In the genomic region with DNA sequence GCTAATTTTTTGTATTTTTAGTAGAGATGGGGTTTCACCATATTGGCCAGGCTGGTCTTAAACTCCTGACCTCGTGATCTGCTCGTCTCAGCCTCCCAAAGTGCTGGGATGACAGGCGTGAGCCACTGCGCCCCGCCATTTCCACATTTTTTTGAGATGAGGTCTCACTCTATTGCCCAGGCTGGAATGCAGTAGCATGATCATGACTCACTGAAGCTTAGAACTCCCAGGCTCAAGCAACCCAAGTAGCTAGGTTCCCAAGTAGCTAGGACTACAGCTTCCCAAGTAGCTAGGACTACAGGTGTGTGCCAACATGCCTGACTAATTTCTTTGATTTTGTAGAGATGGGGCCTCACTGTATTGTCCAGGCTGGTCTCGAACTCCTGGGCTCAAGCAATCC, we compare ENCODE assay signal across 9 cellular contexts. TPM values are rescaled to one million over a fixed set of nuclear protein-coding genes. Genes with fewer than 3 reads are reported as not detected.
DNase-seq lines count a peak whose midpoint lies in the region; FAIRE-seq and TF ChIP-seq lines count a peak whose summit lies in the region.
"Not testable (repeated sequence)": the region's sequence is repeated elsewhere in the genome, so short reads cannot be mapped to it uniquely, and the experiment has no call there.
"Had no signal": no experiment of that assay in that cellular context is flagged by ENCODE, and none has a peak within 500 bp of the region (broad histone marks: within the 10 kb centered on the region; RNA-seq: fewer than 3 reads in every experiment).

No MANE protein-coding gene starts in this region.

- peak overlapping the region; percentile 80 for H3K27ac Mint-ChIP-seq in osteocyte (ENCODE audit: unreplicated experiment)

- 65% methylated on average over 6 of the region's 6 CpGs for WGBS in hepatocyte (ENCODE audit: low lambda C conversion rate, missing lambda C conversion rate)

- DNase-seq in A172 (ENCODE audit: low spot score): peak; percentile 100
- peak; percentile 23 for DNase-seq in G401 (ENCODE audit: low spot score)
- DNase-seq in HTR-8/SVneo (ENCODE audit: insufficient read length, low spot score): peak; percentile 22
- DNase-seq in SJCRH30: peak; percentile 59 to 70
- peak; percentile 92 for DNase-seq in astrocyte of the hippocampus (ENCODE audit: low read depth, low spot score)
- peak; percentile 98 for DNase-seq in epithelial cell of proximal tubule (ENCODE audit: low read depth)
- DNase-seq in hepatocyte (ENCODE audit: low spot score): peak; percentile 76
- not testable (repeated sequence) for DNase-seq in osteocyte (ENCODE audit: extremely low spot score, unreplicated experiment)

- H3K9me2 ChIP-seq in hepatocyte (replicated peaks; ENCODE audit: insufficient read depth): not testable (repeated sequence)

- not testable (repeated sequence) for H3K27me3 ChIP-seq in SJCRH30, hepatocyte

- TF ChIP-seq CTCF in epithelial cell of proximal tubule (conservative IDR thresholded peaks at IDR 0.05; ENCODE audit: low read depth, low read length); hepatocyte (IDR thresholded peaks at IDR 0.05; ENCODE audit: poor library complexity); osteocyte (IDR thresholded peaks at IDR 0.05): not testable (repeated sequence)

- H3K27me3 Mint-ChIP-seq in osteocyte (ENCODE audit: unreplicated experiment): not testable (repeated sequence)

- H3K4me2 ChIP-seq in hepatocyte: not testable (repeated sequence)

- H3K4me3 ChIP-seq in SJCRH30; epithelial cell of proximal tubule (ENCODE audit: low read depth, low read length); hepatocyte: not testable (repeated sequence)

- not testable (repeated sequence) for FAIRE-seq in HTR-8/SVneo (lab: Jason Lieb, UNC)

- H3K9me3 Mint-ChIP-seq in osteocyte (ENCODE audit: unreplicated experiment): not testable (repeated sequence)

- not testable (repeated sequence) for H4K20me1 ChIP-seq in hepatocyte (ENCODE audit: insufficient read depth, poor library complexity, severe bottlenecking)

- not testable (repeated sequence) for H3K36me3 Mint-ChIP-seq in osteocyte (ENCODE audit: unreplicated experiment)

- not testable (repeated sequence) for H3K79me2 ChIP-seq in hepatocyte

- in situ Hi-C loops in G401 (cut with HindIII; ENCODE audit: low sequenced_read_pairs): not testable (repeated sequence)

- H3K4me1 ChIP-seq in SJCRH30: peaks cover 41% of the 10 kb centered on the region
- H3K4me1 ChIP-seq in hepatocyte (ENCODE audit: insufficient read depth): not testable (repeated sequence)

- H3K27ac ChIP-seq in SJCRH30 (peak overlapping the region; percentile 94), hepatocyte (peak overlapping the region; percentile 40)

- H2AFZ ChIP-seq in hepatocyte: not testable (repeated sequence)

- H3K36me3 ChIP-seq in SJCRH30; hepatocyte (replicated peaks; ENCODE audit: insufficient read depth, low read depth): not testable (repeated sequence)

- H3K9me3 ChIP-seq in SJCRH30 (replicated peaks); hepatocyte (ENCODE audit: low read depth): not testable (repeated sequence)

- H3K4me3 Mint-ChIP-seq in osteocyte (ENCODE audit: unreplicated experiment): not testable (repeated sequence)

- peaks cover 32% of the 10 kb centered on the region for H3K4me1 Mint-ChIP-seq in osteocyte (ENCODE audit: unreplicated experiment)

RNA-seq across cellular contexts. Expression of gene ZP3, which starts 3.7 kb away (rescaled TPM):
- total RNA-seq in A172 (2014; rRNA removed; shearing (Covaris generic)): 3.9 and 12.1 TPM in 2 replicates
- 1.3 and 3.0 TPM in 2 replicates for total RNA-seq in G401 (2014; rRNA removed; shearing (Covaris generic))
- 0.99 and 1.8 TPM in 2 replicates for total RNA-seq in SJCRH30 (2014; rRNA removed; shearing (Covaris generic))
- total RNA-seq in epithelial cell of proximal tubule: 0.87 and 4.7 TPM in 2 replicates
- not detected in 2 replicates for total RNA-seq in hepatocyte
- polyA plus RNA-seq in hepatocyte: 1.4 TPM in 1 of 2 replicates, not detected in the other
- total RNA-seq in osteocyte: 0.51 TPM in 1 of 2 replicates, not detected in the other

RNA-seq across cellular contexts. Expression of gene SSC4D, which starts 11.6 kb away (rescaled TPM):
- total RNA-seq in A172 (2014; rRNA removed; shearing (Covaris generic)): 0.76 and 2.4 TPM in 2 replicates
- total RNA-seq in G401 (2014; rRNA removed; shearing (Covaris generic)): 8.1 and 8.5 TPM in 2 replicates
- total RNA-seq in SJCRH30 (2014; rRNA removed; shearing (Covaris generic)): 0.86 and 1.8 TPM in 2 replicates
- total RNA-seq in epithelial cell of proximal tubule: 1.2 and 2.1 TPM in 2 replicates
- 6.9 and 9.7 TPM in 2 replicates for total RNA-seq in hepatocyte
- polyA plus RNA-seq in hepatocyte: 11.0 and 14.5 TPM in 2 replicates
- total RNA-seq in osteocyte: 0.31 and 0.89 TPM in 2 replicates
- total RNA-seq: CD4-positive, CD25-positive, alpha-beta regulatory T cell had no signal

RNA-seq across cellular contexts. Expression of gene DTX2, which starts 40.4 kb away (rescaled TPM):
- total RNA-seq in A172 (2014; rRNA removed; shearing (Covaris generic)): 18.0 and 36.7 TPM in 2 replicates
- 15.8 and 20.1 TPM in 2 replicates for total RNA-seq in G401 (2014; rRNA removed; shearing (Covaris generic))
- total RNA-seq in SJCRH30 (2014; rRNA removed; shearing (Covaris generic)): 10.6 and 11.5 TPM in 2 replicates
- total RNA-seq in epithelial cell of proximal tubule (11.5 and 12.3 TPM in 2 replicates), hepatocyte (7.6 TPM in 2 replicates), osteocyte (29.7 and 32.6 TPM in 2 replicates)
- polyA plus RNA-seq in hepatocyte: 22.2 and 23.1 TPM in 2 replicates
